ENCODE assay signal across 20 cellular contexts in the genomic region with DNA sequence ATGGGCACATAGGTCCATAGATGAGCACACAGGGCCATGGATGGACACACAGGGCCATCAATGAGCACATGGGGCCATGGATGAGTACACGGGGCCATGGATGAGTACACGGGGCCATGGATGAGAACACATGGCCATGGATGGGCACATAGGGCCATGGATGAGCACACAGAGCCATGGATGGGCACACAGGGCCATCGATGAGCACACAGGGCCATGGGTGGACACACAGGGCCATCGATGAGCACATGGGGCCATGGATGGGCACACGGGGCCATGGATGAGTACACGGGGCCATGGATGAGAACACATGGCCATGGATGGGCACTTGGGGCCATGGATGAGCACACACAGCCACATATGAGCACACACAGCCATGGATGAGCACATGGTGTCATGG.
"Had no signal": no experiment of that assay in that cellular context is flagged by ENCODE, and none has a peak within 500 bp of the region (broad histone marks: within the 10 kb centered on the region; RNA-seq: fewer than 3 reads in every experiment).

No MANE protein-coding gene starts in this region.

- FAIRE-seq: frontal cortex, TTC549 had no signal

- H3K27ac ChIP-seq: colonic mucosa, esophagus muscularis mucosa, spleen, thoracic aorta, WERI-Rb-1 had no signal

- H3K36me3 ChIP-seq: colonic mucosa, esophagus muscularis mucosa, spleen, thoracic aorta, WERI-Rb-1 had no signal

- H3K9me3 ChIP-seq: colonic mucosa, esophagus muscularis mucosa, thoracic aorta had no signal

- H3K27me3 ChIP-seq: colonic mucosa, esophagus muscularis mucosa had no signal

- ATAC-seq: activated naive CD8-positive, alpha-beta T cell treated with anti-CD3 and anti-CD28 coated beads, Interleukin-2, amount 50 U/mL, for 24 hours; activated T-cell treated with anti-CD3 and anti-CD28 coated beads, Interleukin-2, amount 50 U/mL, for 72 hours; left colon had no signal

- H3K4me3 ChIP-seq: colonic mucosa, esophagus muscularis mucosa, spleen, thoracic aorta had no signal

- DNase-seq: activated CD8-positive, alpha-beta memory T cell treated with anti-CD3 and anti-CD28 coated beads, Interleukin-2, amount 50 U/mL, for 48 hours; activated gamma-delta T cell; activated naive CD4-positive, alpha-beta T cell treated with anti-CD3 and anti-CD28 coated beads, Interleukin-2, amount 50 U/mL, for 16 hours; activated naive CD8-positive, alpha-beta T cell treated with anti-CD3 and anti-CD28 coated beads, Interleukin-2, amount 50 U/mL, for 24 hours; activated T-cell treated with anti-CD3 and anti-CD28 coated beads, Interleukin-2, amount 50 U/mL, for 72 hours; caudate nucleus; colonic mucosa; mesenchymal stem cell; nephron progenitor cell; nucleus accumbens; stimulated activated CD4-positive, alpha-beta T cell treated with anti-CD3 and anti-CD28 coated beads, Interleukin-4, amount 100 ng/mL, for 1 hour; stimulated activated naive CD4-positive, alpha-beta T cell; T-helper 1 cell; WERI-Rb-1 had no signal

- H3K4me1 ChIP-seq: colonic mucosa, esophagus muscularis mucosa had no signal
